In the genomic region with DNA sequence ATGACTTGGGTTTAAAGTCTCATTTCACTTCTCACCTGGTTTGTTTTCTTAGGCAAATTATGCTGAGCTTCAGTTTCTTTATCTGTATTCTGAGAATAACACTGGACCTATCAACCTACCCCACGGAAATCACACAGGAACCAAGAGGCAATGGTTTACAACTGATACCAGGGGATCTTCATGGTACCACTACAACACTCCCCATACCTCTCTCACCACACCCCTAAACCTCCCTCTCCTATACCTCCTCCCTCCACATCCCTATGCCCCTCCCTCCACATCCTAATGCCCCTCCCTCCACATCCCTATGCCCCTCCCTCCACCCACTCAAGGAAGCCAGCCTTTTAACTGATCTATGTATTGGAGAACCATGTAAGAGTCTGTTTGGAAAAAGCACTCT, we compare ENCODE assay signal across 11 cellular contexts. TPM values are rescaled to one million over a fixed set of nuclear protein-coding genes. Genes with fewer than 3 reads are reported as not detected.
DNase-seq lines count a peak whose midpoint lies in the region; ATAC-seq and TF ChIP-seq lines count a peak whose summit lies in the region.
"Had no signal": no experiment of that assay in that cellular context is flagged by ENCODE, and none has a peak within 500 bp of the region (broad histone marks: within the 10 kb centered on the region; RNA-seq: fewer than 3 reads in every experiment).

No MANE protein-coding gene starts in this region.

- H3K36me3 ChIP-seq in A673 (ENCODE audit: insufficient read depth, low read length, poor library complexity, severe bottlenecking) = peaks cover 44% of the 10 kb centered on the region

- BruUV-seq in A673 (replicated peaks; lab: Mats Ljungman, UMichigan) = no TSS peak

- no peaks in the 10 kb centered on the region for H3K27me3 Mint-ChIP-seq in nephron progenitor cell (ENCODE audit: low read depth, poor library complexity)

- H3K27ac ChIP-seq in A673 (ENCODE audit: low read depth, low read length, poor library complexity, severe bottlenecking) = no peak overlapping the region

- H3K27ac Mint-ChIP-seq in nephron progenitor cell = no peak overlapping the region
- H3K27ac Mint-ChIP-seq: H9 had no signal

- DNase-seq in A673 (ENCODE audit: low spot score) (peak; percentile 10), NCI-H526 treated with DMSO at 0.1 percent for 48 hours (lab: John Stamatoyannopoulos, UW) (peak; percentile 14), DMS114 treated with DMSO at 0.1 percent for 48 hours (lab: John Stamatoyannopoulos, UW; ENCODE audit: unreplicated experiment) (no peak), NCI-H345 (lab: John Stamatoyannopoulos, UW) (no peak), nephron progenitor cell (no peak)
- DNase-seq: activated CD4-positive, CD25-positive, alpha-beta regulatory T cell; H9; NCI-H446 had no signal

- no peaks in the 10 kb centered on the region for H3K9me3 Mint-ChIP-seq in nephron progenitor cell
- H3K9me3 Mint-ChIP-seq: H9 had no signal

- no peaks in the 10 kb centered on the region for H3K27me3 ChIP-seq in A673 (replicated peaks; ENCODE audit: insufficient read depth, low read depth, low read length, poor library complexity)

- no peaks in the 10 kb centered on the region for H3K4me1 Mint-ChIP-seq in nephron progenitor cell
- H3K4me1 Mint-ChIP-seq: H9 had no signal

- ATAC-seq in GM18907 (IDR thresholded peaks at IDR 0.05; ENCODE audit: unreplicated experiment) (peak; percentile 80), HG02884 (IDR thresholded peaks at IDR 0.05; ENCODE audit: unreplicated experiment) (peak; percentile 75)
- no peak for ATAC-seq in activated CD4-positive, CD25-positive, alpha-beta regulatory T cell treated with anti-CD3 and anti-CD28 coated beads, Interleukin-2, amount 50 U/mL, for 24 hours

- POLR2A ChIA-PET in A673 (lab: Charles Lee; ENCODE audit: low non-redundant PET) = no interaction called here

- no peaks in the 10 kb centered on the region for H3K9me3 ChIP-seq in A673 (ENCODE audit: low read depth, low read length, poor library complexity, severe bottlenecking)

- peaks cover 57% of the 10 kb centered on the region for H3K36me3 Mint-ChIP-seq in nephron progenitor cell (ENCODE audit: low read depth)

- intact Hi-C loops in A673 (cut with micrococcal nuclease; ENCODE audit: unreplicated experiment) = no loop called here

- peaks cover 2% of the 10 kb centered on the region for H3K4me1 ChIP-seq in A673 (ENCODE audit: insufficient read depth, low read length, poor library complexity, severe bottlenecking)

- H3K4me3 Mint-ChIP-seq in nephron progenitor cell = no peak overlapping the region
- H3K4me3 Mint-ChIP-seq: H9 had no signal

- no peak overlapping the region for H3K4me3 ChIP-seq in A673 (ENCODE audit: low read depth, low read length, poor library complexity, severe bottlenecking)

- CTCF ChIA-PET in A673 (lab: Charles Lee) = no interaction called here

- TF ChIP-seq CTCF in A673 (conservative IDR thresholded peaks at IDR 0.05; ENCODE audit: low read depth, low read length) = no peak
- no peak for TF ChIP-seq CTCF in nephron progenitor cell (IDR thresholded peaks at IDR 0.05)

RNA-seq across cellular contexts. Expression of a gene that starts 9.9 kb away (rescaled TPM):
- total RNA-seq in A673 (2021) = 85.2 and 103 TPM in 2 replicates

Comparison
In these comparisons a context has a peak if more than half of its experiments do, and no peak if none do; other contexts are left out.
1. DNase-seq: peak in A673 (single experiment) and NCI-H526 treated with DMSO at 0.1 percent for 48 hours (single experiment); none in DMS114 treated with DMSO at 0.1 percent for 48 hours (single experiment), NCI-H345 (single experiment) and nephron progenitor cell (single experiment).
2. ATAC-seq: peak in GM18907 (single experiment) and HG02884 (single experiment); none in activated CD4-positive, CD25-positive, alpha-beta regulatory T cell treated with anti-CD3 and anti-CD28 coated beads, Interleukin-2, amount 50 U/mL, for 24 hours (0 of 2).